Comparison of ENCODE assay signal across 1 cellular context in the genomic region with DNA sequence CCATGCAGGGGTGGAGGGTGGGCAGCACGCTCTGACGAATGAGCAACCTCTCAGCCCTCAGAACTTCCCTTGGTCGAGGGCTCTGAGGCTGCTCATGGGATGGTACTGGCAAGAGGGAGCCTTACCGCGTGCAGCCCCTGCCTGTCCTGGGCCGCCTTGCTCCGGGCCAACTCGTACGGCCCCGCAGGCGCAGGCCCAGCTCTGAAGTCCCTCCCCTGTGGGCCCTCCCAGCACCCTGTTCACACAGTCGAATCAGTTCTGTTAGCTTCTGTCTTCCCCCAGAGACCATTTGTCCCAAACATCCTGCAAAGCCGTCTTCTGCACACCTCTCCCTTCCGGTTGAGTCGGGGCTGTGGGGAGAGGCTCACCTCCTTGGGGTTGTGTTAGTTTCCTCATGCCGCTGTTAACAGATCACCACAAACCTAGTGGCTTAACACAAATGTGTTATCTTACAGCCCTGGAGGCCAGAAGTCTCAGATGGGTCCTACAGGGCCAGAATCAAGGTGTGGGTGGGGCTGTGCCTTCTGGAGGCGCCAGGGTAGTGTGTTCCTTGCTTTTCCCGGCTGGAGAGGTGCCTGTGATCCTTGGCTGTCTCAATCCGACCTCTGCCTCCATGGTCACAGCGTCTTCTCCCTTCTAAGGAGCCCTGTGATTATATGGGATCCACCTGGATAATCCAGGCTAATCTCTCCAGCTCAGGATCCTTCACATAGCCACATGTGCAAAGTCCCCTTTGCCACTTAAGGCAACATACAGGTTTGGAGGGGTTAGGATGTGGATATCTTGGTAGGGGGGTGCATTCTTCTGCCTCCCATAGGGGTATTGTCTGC.
TF ChIP-seq lines count a peak whose summit lies in the region.

No MANE protein-coding gene starts in this region.

TF ChIP-seq in K562, 482 proteins besides CTCF, POLR2A, EP300 and RAD21 (continued from another document):
- TF ChIP-seq, protein P1, sequence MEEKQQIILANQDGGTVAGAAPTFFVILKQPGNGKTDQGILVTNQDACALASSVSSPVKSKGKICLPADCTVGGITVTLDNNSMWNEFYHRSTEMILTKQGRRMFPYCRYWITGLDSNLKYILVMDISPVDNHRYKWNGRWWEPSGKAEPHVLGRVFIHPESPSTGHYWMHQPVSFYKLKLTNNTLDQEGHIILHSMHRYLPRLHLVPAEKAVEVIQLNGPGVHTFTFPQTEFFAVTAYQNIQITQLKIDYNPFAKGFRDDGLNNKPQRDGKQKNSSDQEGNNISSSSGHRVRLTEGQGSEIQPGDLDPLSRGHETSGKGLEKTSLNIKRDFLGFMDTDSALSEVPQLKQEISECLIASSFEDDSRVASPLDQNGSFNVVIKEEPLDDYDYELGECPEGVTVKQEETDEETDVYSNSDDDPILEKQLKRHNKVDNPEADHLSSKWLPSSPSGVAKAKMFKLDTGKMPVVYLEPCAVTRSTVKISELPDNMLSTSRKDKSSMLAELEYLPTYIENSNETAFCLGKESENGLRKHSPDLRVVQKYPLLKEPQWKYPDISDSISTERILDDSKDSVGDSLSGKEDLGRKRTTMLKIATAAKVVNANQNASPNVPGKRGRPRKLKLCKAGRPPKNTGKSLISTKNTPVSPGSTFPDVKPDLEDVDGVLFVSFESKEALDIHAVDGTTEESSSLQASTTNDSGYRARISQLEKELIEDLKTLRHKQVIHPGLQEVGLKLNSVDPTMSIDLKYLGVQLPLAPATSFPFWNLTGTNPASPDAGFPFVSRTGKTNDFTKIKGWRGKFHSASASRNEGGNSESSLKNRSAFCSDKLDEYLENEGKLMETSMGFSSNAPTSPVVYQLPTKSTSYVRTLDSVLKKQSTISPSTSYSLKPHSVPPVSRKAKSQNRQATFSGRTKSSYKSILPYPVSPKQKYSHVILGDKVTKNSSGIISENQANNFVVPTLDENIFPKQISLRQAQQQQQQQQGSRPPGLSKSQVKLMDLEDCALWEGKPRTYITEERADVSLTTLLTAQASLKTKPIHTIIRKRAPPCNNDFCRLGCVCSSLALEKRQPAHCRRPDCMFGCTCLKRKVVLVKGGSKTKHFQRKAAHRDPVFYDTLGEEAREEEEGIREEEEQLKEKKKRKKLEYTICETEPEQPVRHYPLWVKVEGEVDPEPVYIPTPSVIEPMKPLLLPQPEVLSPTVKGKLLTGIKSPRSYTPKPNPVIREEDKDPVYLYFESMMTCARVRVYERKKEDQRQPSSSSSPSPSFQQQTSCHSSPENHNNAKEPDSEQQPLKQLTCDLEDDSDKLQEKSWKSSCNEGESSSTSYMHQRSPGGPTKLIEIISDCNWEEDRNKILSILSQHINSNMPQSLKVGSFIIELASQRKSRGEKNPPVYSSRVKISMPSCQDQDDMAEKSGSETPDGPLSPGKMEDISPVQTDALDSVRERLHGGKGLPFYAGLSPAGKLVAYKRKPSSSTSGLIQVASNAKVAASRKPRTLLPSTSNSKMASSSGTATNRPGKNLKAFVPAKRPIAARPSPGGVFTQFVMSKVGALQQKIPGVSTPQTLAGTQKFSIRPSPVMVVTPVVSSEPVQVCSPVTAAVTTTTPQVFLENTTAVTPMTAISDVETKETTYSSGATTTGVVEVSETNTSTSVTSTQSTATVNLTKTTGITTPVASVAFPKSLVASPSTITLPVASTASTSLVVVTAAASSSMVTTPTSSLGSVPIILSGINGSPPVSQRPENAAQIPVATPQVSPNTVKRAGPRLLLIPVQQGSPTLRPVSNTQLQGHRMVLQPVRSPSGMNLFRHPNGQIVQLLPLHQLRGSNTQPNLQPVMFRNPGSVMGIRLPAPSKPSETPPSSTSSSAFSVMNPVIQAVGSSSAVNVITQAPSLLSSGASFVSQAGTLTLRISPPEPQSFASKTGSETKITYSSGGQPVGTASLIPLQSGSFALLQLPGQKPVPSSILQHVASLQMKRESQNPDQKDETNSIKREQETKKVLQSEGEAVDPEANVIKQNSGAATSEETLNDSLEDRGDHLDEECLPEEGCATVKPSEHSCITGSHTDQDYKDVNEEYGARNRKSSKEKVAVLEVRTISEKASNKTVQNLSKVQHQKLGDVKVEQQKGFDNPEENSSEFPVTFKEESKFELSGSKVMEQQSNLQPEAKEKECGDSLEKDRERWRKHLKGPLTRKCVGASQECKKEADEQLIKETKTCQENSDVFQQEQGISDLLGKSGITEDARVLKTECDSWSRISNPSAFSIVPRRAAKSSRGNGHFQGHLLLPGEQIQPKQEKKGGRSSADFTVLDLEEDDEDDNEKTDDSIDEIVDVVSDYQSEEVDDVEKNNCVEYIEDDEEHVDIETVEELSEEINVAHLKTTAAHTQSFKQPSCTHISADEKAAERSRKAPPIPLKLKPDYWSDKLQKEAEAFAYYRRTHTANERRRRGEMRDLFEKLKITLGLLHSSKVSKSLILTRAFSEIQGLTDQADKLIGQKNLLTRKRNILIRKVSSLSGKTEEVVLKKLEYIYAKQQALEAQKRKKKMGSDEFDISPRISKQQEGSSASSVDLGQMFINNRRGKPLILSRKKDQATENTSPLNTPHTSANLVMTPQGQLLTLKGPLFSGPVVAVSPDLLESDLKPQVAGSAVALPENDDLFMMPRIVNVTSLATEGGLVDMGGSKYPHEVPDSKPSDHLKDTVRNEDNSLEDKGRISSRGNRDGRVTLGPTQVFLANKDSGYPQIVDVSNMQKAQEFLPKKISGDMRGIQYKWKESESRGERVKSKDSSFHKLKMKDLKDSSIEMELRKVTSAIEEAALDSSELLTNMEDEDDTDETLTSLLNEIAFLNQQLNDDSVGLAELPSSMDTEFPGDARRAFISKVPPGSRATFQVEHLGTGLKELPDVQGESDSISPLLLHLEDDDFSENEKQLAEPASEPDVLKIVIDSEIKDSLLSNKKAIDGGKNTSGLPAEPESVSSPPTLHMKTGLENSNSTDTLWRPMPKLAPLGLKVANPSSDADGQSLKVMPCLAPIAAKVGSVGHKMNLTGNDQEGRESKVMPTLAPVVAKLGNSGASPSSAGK (IDR thresholded peaks at IDR 0.05): peak; percentile 49
- TF ChIP-seq, protein P2, sequence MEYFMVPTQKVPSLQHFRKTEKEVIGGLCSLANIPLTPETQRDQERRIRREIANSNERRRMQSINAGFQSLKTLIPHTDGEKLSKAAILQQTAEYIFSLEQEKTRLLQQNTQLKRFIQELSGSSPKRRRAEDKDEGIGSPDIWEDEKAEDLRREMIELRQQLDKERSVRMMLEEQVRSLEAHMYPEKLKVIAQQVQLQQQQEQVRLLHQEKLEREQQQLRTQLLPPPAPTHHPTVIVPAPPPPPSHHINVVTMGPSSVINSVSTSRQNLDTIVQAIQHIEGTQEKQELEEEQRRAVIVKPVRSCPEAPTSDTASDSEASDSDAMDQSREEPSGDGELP (CRISPR knock-in tag; IDR thresholded peaks at IDR 0.05; ENCODE audit: borderline replicate concordance): peak; percentile 8; the same call in 1 of the 2 replicates
- TF ChIP-seq NR2C2 (CRISPR knock-in tag; IDR thresholded peaks at IDR 0.05) (no peak), NR2C2 (tag; IDR thresholded peaks at IDR 0.05) (no peak), NR2C1 (IDR thresholded peaks at IDR 0.05) (no peak), NR2C1 (tag; IDR thresholded peaks at IDR 0.05) (no peak), ZNF24 (IDR thresholded peaks at IDR 0.05) (no peak), ELF4 (CRISPR knock-in tag; IDR thresholded peaks at IDR 0.05) (no peak), MAZ (CRISPR knock-in tag; conservative IDR thresholded peaks at IDR 0.05 in 1 of 2, IDR thresholded peaks at IDR 0.05 in 1 of 2) (peak in 1 of 2 experiments; percentile 34; a peak in 1 of 4 replicates), ZNF121 (CRISPR knock-in tag; conservative IDR thresholded peaks at IDR 0.05) (0 out of 2 replicates have a peak, but pooled peaks have one; percentile 37), BRD9 (IDR thresholded peaks at IDR 0.05; ENCODE audit: low read depth, partially characterized antibody) (no peak), JUND (IDR thresholded peaks at IDR 0.05; ENCODE audit: borderline replicate concordance, low read depth, low read length) (no peak), JUND (tag; IDR thresholded peaks at IDR 0.05; ENCODE audit: borderline replicate concordance, low read depth, low read length) (no peak), NFATC3 (IDR thresholded peaks at IDR 0.05) (no peak), TCF3 (CRISPR knock-in tag; IDR thresholded peaks at IDR 0.05) (0 out of 2 replicates have a peak, but pooled peaks have one; percentile 24), ZNF699 (CRISPR knock-in tag; IDR thresholded peaks at IDR 0.05; ENCODE audit: insufficient replicate concordance) (no peak), PHF8 (IDR thresholded peaks at IDR 0.05; ENCODE audit: borderline replicate concordance, low read length) (peak; percentile 48; the same call in 1 of the 2 replicates), RCOR1 (IDR thresholded peaks at IDR 0.05; ENCODE audit: borderline replicate concordance in 1 of 2, low read depth in 2 of 2, low read length in 2 of 2) (0 out of 4 replicates have a peak, but pooled peaks of 1 of the 2 experiments have one; percentile 2), SMARCA4 (IDR thresholded peaks at IDR 0.05) (no peak)
- TF ChIP-seq, protein P3, sequence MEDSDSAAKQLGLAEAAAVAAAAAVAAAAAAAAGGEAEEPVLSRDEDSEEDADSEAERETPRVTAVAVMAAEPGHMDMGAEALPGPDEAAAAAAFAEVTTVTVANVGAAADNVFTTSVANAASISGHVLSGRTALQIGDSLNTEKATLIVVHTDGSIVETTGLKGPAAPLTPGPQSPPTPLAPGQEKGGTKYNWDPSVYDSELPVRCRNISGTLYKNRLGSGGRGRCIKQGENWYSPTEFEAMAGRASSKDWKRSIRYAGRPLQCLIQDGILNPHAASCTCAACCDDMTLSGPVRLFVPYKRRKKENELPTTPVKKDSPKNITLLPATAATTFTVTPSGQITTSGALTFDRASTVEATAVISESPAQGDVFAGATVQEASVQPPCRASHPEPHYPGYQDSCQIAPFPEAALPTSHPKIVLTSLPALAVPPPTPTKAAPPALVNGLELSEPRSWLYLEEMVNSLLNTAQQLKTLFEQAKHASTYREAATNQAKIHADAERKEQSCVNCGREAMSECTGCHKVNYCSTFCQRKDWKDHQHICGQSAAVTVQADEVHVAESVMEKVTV (CRISPR knock-in tag; IDR thresholded peaks at IDR 0.05): no peak
- TF ChIP-seq, protein P4, sequence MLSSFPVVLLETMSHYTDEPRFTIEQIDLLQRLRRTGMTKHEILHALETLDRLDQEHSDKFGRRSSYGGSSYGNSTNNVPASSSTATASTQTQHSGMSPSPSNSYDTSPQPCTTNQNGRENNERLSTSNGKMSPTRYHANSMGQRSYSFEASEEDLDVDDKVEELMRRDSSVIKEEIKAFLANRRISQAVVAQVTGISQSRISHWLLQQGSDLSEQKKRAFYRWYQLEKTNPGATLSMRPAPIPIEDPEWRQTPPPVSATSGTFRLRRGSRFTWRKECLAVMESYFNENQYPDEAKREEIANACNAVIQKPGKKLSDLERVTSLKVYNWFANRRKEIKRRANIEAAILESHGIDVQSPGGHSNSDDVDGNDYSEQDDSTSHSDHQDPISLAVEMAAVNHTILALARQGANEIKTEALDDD (IDR thresholded peaks at IDR 0.05): peak; percentile 98
- TF ChIP-seq, protein P5, sequence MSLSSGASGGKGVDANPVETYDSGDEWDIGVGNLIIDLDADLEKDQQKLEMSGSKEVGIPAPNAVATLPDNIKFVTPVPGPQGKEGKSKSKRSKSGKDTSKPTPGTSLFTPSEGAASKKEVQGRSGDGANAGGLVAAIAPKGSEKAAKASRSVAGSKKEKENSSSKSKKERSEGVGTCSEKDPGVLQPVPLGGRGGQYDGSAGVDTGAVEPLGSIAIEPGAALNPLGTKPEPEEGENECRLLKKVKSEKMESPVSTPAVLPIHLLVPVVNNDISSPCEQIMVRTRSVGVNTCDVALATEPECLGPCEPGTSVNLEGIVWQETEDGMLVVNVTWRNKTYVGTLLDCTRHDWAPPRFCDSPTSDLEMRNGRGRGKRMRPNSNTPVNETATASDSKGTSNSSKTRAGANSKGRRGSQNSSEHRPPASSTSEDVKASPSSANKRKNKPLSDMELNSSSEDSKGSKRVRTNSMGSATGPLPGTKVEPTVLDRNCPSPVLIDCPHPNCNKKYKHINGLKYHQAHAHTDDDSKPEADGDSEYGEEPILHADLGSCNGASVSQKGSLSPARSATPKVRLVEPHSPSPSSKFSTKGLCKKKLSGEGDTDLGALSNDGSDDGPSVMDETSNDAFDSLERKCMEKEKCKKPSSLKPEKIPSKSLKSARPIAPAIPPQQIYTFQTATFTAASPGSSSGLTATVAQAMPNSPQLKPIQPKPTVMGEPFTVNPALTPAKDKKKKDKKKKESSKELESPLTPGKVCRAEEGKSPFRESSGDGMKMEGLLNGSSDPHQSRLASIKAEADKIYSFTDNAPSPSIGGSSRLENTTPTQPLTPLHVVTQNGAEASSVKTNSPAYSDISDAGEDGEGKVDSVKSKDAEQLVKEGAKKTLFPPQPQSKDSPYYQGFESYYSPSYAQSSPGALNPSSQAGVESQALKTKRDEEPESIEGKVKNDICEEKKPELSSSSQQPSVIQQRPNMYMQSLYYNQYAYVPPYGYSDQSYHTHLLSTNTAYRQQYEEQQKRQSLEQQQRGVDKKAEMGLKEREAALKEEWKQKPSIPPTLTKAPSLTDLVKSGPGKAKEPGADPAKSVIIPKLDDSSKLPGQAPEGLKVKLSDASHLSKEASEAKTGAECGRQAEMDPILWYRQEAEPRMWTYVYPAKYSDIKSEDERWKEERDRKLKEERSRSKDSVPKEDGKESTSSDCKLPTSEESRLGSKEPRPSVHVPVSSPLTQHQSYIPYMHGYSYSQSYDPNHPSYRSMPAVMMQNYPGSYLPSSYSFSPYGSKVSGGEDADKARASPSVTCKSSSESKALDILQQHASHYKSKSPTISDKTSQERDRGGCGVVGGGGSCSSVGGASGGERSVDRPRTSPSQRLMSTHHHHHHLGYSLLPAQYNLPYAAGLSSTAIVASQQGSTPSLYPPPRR (CRISPR knock-in tag; IDR thresholded peaks at IDR 0.05; ENCODE audit: borderline replicate concordance): no peak
- TF ChIP-seq, protein P6, sequence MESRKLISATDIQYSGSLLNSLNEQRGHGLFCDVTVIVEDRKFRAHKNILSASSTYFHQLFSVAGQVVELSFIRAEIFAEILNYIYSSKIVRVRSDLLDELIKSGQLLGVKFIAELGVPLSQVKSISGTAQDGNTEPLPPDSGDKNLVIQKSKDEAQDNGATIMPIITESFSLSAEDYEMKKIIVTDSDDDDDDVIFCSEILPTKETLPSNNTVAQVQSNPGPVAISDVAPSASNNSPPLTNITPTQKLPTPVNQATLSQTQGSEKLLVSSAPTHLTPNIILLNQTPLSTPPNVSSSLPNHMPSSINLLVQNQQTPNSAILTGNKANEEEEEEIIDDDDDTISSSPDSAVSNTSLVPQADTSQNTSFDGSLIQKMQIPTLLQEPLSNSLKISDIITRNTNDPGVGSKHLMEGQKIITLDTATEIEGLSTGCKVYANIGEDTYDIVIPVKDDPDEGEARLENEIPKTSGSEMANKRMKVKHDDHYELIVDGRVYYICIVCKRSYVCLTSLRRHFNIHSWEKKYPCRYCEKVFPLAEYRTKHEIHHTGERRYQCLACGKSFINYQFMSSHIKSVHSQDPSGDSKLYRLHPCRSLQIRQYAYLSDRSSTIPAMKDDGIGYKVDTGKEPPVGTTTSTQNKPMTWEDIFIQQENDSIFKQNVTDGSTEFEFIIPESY (CRISPR knock-in tag; IDR thresholded peaks at IDR 0.05): peak; percentile 47; the same call in 1 of the 2 replicates
